ENCODE assay signal across 8 cellular contexts in the genomic region with DNA sequence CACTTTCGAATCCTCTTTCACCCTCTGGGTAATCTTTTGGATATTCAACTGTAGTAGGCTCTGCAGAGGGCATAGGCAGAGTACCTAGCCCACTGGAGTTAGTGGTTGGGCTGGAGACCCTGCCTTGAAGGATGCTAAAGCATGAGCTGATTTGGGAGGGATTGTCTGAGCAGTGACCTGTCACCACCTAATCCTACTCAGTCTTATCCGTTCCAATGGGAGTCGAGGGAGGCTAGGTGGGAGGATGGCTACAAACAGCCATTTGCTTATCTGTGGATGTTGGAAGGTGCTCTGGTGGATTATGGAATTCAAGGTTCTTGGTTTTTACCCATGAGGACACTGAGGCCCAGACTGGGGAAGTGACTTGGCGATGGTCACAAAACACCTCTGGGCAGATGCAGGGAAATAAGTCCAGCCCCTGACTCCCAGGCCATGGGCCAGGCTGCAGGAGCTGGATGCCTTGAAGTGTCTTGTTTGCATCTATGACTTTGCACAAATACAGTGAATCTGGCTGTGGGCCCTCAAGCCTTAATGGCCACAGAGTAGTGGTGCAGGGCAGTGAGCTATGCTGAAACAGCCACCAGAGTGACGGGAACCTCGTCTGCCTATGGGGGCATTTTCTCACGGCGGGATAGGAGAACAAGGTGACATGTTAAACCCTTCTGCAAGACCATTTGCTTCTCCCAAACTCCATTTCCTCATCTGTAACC. TPM values are rescaled to one million over a fixed set of nuclear protein-coding genes. Genes with fewer than 3 reads are reported as not detected.
A peak's percentile ranks its signal among the peaks of the same experiment; 100 is the strongest.
DNase-seq lines count a peak whose midpoint lies in the region; ATAC-seq and TF ChIP-seq lines count a peak whose summit lies in the region.

No MANE protein-coding gene starts in this region.

- peak overlapping the region; percentile 83 for H3K4me3 ChIP-seq in CD8-positive, alpha-beta memory T cell (ENCODE audit: low read length)

- peaks cover 15% of the 10 kb centered on the region for H3K36me3 ChIP-seq in CD8-positive, alpha-beta memory T cell (ENCODE audit: insufficient read depth, low read length)

- no peak for DNase-seq in CD8-positive, alpha-beta memory T cell
- DNase-seq in OCI-M1 (lab: John Stamatoyannopoulos, UW) (peak; percentile 80), osteocyte (ENCODE audit: extremely low spot score, unreplicated experiment) (no peak), NCI-H1105 (lab: John Stamatoyannopoulos, UW) (no peak), mucosa of gallbladder (ENCODE audit: low spot score) (no peak)
- DNase-seq in effector memory CD8-positive, alpha-beta T cell, result no peak

- no peak for ATAC-seq in effector memory CD8-positive, alpha-beta T cell (replicated peaks)
- ATAC-seq in esophagus mucosa (no peak), HG03439 (IDR thresholded peaks at IDR 0.05; ENCODE audit: unreplicated experiment) (no peak)

- POLR2A ChIA-PET in CD8-positive, alpha-beta memory T cell (lab: Charles Lee), result interaction anchor here (0.5 to 1.6 kb wide), 2 partner anchors 22 to 64 kb away, joined by 3 to 7 read pairs; a partner anchor contains a TSS

- H3K27me3 Mint-ChIP-seq in CD8-positive, alpha-beta memory T cell, result no peaks in the 10 kb centered on the region
- H3K27me3 Mint-ChIP-seq in effector memory CD8-positive, alpha-beta T cell, result no peaks in the 10 kb centered on the region
- H3K27me3 Mint-ChIP-seq in osteocyte (ENCODE audit: unreplicated experiment), result no peaks in the 10 kb centered on the region

- CTCF ChIA-PET in CD8-positive, alpha-beta memory T cell (lab: Charles Lee), result interaction anchor here (0.8 to 8.4 kb wide), 4 partner anchors 22 to 196 kb away, joined by 3 to 66 read pairs (median 3); a partner anchor contains a TSS

- H3K4me3 Mint-ChIP-seq in CD8-positive, alpha-beta memory T cell, result peak overlapping the region; percentile 86 to 96 (median 90)
- peak overlapping the region; percentile 83 to 86 for H3K4me3 Mint-ChIP-seq in effector memory CD8-positive, alpha-beta T cell
- H3K4me3 Mint-ChIP-seq in osteocyte (ENCODE audit: unreplicated experiment), result peak overlapping the region; percentile 78

- no peak for TF ChIP-seq CTCF in osteocyte (IDR thresholded peaks at IDR 0.05)

- H3K36me3 Mint-ChIP-seq in CD8-positive, alpha-beta memory T cell, result peaks cover 0 to 29% (median 2%) of the 10 kb centered on the region in 3 donors
- peaks cover 35% of the 10 kb centered on the region for H3K36me3 Mint-ChIP-seq in effector memory CD8-positive, alpha-beta T cell (ENCODE audit: insufficient read depth)
- peaks cover 11% of the 10 kb centered on the region for H3K36me3 Mint-ChIP-seq in osteocyte (ENCODE audit: unreplicated experiment)

- no peaks in the 10 kb centered on the region for H3K9me3 ChIP-seq in CD8-positive, alpha-beta memory T cell (ENCODE audit: low read length)

- peaks cover 27% of the 10 kb centered on the region for H3K4me1 ChIP-seq in CD8-positive, alpha-beta memory T cell (ENCODE audit: insufficient read depth, low read length)

- peaks cover 39 to 52% (median 46%) of the 10 kb centered on the region in 3 donors for H3K4me1 Mint-ChIP-seq in CD8-positive, alpha-beta memory T cell
- peaks cover 32 to 42% of the 10 kb centered on the region in 2 donors for H3K4me1 Mint-ChIP-seq in effector memory CD8-positive, alpha-beta T cell (ENCODE audit: low read depth in 2 of 2)
- peaks cover 35% of the 10 kb centered on the region for H3K4me1 Mint-ChIP-seq in osteocyte (ENCODE audit: unreplicated experiment)

- H3K9me3 Mint-ChIP-seq in CD8-positive, alpha-beta memory T cell, result no peaks in the 10 kb centered on the region
- H3K9me3 Mint-ChIP-seq in effector memory CD8-positive, alpha-beta T cell, result no peaks in the 10 kb centered on the region
- no peaks in the 10 kb centered on the region for H3K9me3 Mint-ChIP-seq in osteocyte (ENCODE audit: unreplicated experiment)

- H3K27ac Mint-ChIP-seq in CD8-positive, alpha-beta memory T cell, result peak overlapping the region; percentile 70 to 98 (median 92)
- H3K27ac Mint-ChIP-seq in effector memory CD8-positive, alpha-beta T cell, result peak overlapping the region; percentile 78 to 84
- H3K27ac Mint-ChIP-seq in osteocyte (ENCODE audit: unreplicated experiment), result peak overlapping the region; percentile 90

- no peaks in the 10 kb centered on the region for H3K27me3 ChIP-seq in CD8-positive, alpha-beta memory T cell (ENCODE audit: insufficient read depth, low read length, poor library complexity, severe bottlenecking)

- H3K27ac ChIP-seq in CD8-positive, alpha-beta memory T cell (ENCODE audit: low read depth, low read length), result peak overlapping the region; percentile 65

RNA-seq across cellular contexts. Expression of a gene that starts 3.7 kb away (rescaled TPM):
- 10 to 100 TPM; 46.8 to 49.9 TPM for total RNA-seq in CD8-positive, alpha-beta memory T cell
- polyA plus RNA-seq in CD8-positive, alpha-beta memory T cell, result 5.0 TPM
- 42.5 and 45.6 TPM in 2 replicates for total RNA-seq in osteocyte
- 57.2 TPM for total RNA-seq in esophagus mucosa
- 39.7 TPM for total RNA-seq in mucosa of gallbladder

RNA-seq across cellular contexts. Expression of a gene that starts 23.0 kb away (rescaled TPM):
- total RNA-seq in CD8-positive, alpha-beta memory T cell, result 10 to 100 TPM; 52.1 to 53.8 TPM
- polyA plus RNA-seq in CD8-positive, alpha-beta memory T cell, result 42.8 TPM
- total RNA-seq in osteocyte (34.8 and 36.0 TPM in 2 replicates), esophagus mucosa (21.7 TPM), mucosa of gallbladder (29.7 TPM)

RNA-seq across cellular contexts. Expression of a gene that starts 48.8 kb away (rescaled TPM):
- 10 to 100 TPM; 26.9 to 27.6 TPM for total RNA-seq in CD8-positive, alpha-beta memory T cell
- 8.4 TPM for polyA plus RNA-seq in CD8-positive, alpha-beta memory T cell
- 4.1 and 4.4 TPM in 2 replicates for total RNA-seq in osteocyte
- total RNA-seq in esophagus mucosa, result 1.5 TPM
- 6.2 TPM for total RNA-seq in mucosa of gallbladder
